8 cellular contexts compared by ENCODE assay signal in the genomic region with DNA sequence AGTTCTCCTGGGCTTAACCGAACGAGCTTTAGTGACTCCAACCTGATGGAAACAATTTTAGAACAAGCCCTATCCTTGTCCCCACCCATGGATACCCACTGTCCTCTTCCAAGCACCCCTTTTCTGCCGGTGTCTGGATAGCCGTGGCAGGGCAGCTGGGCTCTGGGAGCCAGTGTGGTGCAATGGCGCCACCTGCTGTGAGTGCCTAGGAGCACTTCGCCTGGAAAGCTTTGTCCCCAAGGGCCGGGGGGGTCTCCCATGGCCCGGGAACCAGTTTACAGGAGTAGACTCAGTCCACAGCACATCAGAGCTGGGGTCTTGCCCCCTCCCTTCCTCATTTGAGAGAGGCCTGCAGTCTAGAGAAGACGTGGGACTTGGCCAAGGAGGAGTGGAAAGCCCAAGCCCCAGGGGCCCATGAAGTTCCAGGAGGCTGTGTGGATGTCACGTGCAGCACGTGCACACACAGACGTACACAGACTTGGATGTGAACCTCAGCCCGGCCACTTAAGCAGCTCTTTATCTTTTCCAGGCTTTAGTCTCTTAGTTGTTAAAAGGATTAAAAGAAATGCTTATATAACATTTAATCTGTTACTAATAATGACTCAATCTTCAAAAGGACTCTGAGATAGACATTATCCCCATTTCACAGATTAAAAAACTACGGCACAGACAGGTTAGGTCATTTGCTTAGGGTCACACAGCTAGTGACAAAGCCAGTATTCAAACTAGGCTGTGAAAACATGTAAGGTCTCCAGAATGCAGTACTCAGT. TPM values are rescaled to one million over a fixed set of nuclear protein-coding genes. Genes with fewer than 3 reads are reported as not detected.
DNase-seq lines count a peak whose midpoint lies in the region; ATAC-seq and TF ChIP-seq lines count a peak whose summit lies in the region.

No MANE protein-coding gene starts in this region.

- no peak overlapping the region for H3K27ac ChIP-seq in CD4-positive, alpha-beta memory T cell (ENCODE audit: low read depth, low read length)
- peak overlapping the region; percentile 90 for H3K27ac ChIP-seq in smooth muscle cell (ENCODE audit: low read depth)

- peaks cover 29% of the 10 kb centered on the region for H3F3A ChIP-seq in smooth muscle cell (ENCODE audit: low read depth)

- no peak overlapping the region for H3K4me3 Mint-ChIP-seq in CD4-positive, alpha-beta memory T cell

- no peak overlapping the region for H2AFZ ChIP-seq in smooth muscle cell (ENCODE audit: low read depth)

- peaks cover 6 to 47% of the 10 kb centered on the region in 2 donors for H3K36me3 Mint-ChIP-seq in CD4-positive, alpha-beta memory T cell

- H3K4me1 Mint-ChIP-seq in CD4-positive, alpha-beta memory T cell: peaks cover 15 to 37% (median 21%) of the 10 kb centered on the region in 4 donors

- no peak overlapping the region for H3K9ac ChIP-seq in smooth muscle cell (ENCODE audit: low read depth)

- no peak overlapping the region for H3K4me3 ChIP-seq in CD4-positive, alpha-beta memory T cell (ENCODE audit: low read length in 2 of 2)
- H3K4me3 ChIP-seq in smooth muscle cell: no peak overlapping the region

- peak in 4 of 5 donors; percentile 30 to 42 (median 36) for DNase-seq in CD4-positive, alpha-beta memory T cell
- DNase-seq in HT-29 (ENCODE audit: low spot score) (peak; percentile 66), astrocyte of the hippocampus (ENCODE audit: low read depth, low spot score) (peak; percentile 77), hippocampal formation (lab: John Stamatoyannopoulos, UW) (peak; percentile 13 to 63), smooth muscle cell (lab: John Stamatoyannopoulos, UW; ENCODE audit: unreplicated experiment) (no peak)

- H3K27me3 ChIP-seq in CD4-positive, alpha-beta memory T cell (ENCODE audit: insufficient read depth, low read length): no peaks in the 10 kb centered on the region
- H3K27me3 ChIP-seq in smooth muscle cell (ENCODE audit: low read depth): peaks cover 5% of the 10 kb centered on the region

- peaks cover 5% of the 10 kb centered on the region for H3K4me1 ChIP-seq in CD4-positive, alpha-beta memory T cell (ENCODE audit: insufficient read depth, low read length)
- H3K4me1 ChIP-seq in smooth muscle cell (ENCODE audit: low read depth): peaks cover 42% of the 10 kb centered on the region

- no peaks in the 10 kb centered on the region for H3K9me3 ChIP-seq in CD4-positive, alpha-beta memory T cell (ENCODE audit: control insufficient read depth in 1 of 2, low read length in 2 of 2)
- no peaks in the 10 kb centered on the region for H3K9me3 ChIP-seq in smooth muscle cell (replicated peaks; ENCODE audit: low read depth)

- intact Hi-C loops in CD4-positive, alpha-beta memory T cell (cut with micrococcal nuclease): loop anchor here (2.0 to 5.0 kb wide), 2 partner anchors 42 to 326 kb away; partner anchors contain the start of gene CDH22

- CTCF ChIA-PET in CD4-positive, alpha-beta memory T cell (lab: Charles Lee; ENCODE audit: partially characterized antibody): interaction anchor here (0.5 to 2.3 kb wide), 20 partner anchors 9 to 1962 kb away, joined by 3 to 8 read pairs (median 4); partner anchors contain the start of gene ELMO2

- no peaks in the 10 kb centered on the region for H3K9me3 Mint-ChIP-seq in CD4-positive, alpha-beta memory T cell

- no peaks in the 10 kb centered on the region for H3K79me2 ChIP-seq in smooth muscle cell (ENCODE audit: low read depth)

- H3K27me3 Mint-ChIP-seq in CD4-positive, alpha-beta memory T cell: no peaks in the 10 kb centered on the region

- peak; percentile 48 for ATAC-seq in SK-N-SH treated with all-trans-retinoic acid at 6 μM for 48 hours
- no peak for ATAC-seq in GM19452 (IDR thresholded peaks at IDR 0.05; ENCODE audit: unreplicated experiment)
- ATAC-seq in GM19035 (IDR thresholded peaks at IDR 0.05; ENCODE audit: unreplicated experiment): no peak

- peaks cover 14% of the 10 kb centered on the region for H4K20me1 ChIP-seq in smooth muscle cell (ENCODE audit: low read depth)

- H3K4me2 ChIP-seq in smooth muscle cell: peak overlapping the region; percentile 6

- 63% methylated on average over 14 of the region's 14 CpGs for WGBS in smooth muscle cell (ENCODE audit: low lambda C conversion rate)

- H3K27ac Mint-ChIP-seq in CD4-positive, alpha-beta memory T cell: peak overlapping the region in 5 of 7 donors; percentile 9 to 82 (median 46)

- peak; percentile 68 for TF ChIP-seq CTCF in smooth muscle cell (IDR thresholded peaks at IDR 0.05; ENCODE audit: borderline replicate concordance, insufficient read depth, poor library complexity, severe bottlenecking)

- H3K36me3 ChIP-seq in CD4-positive, alpha-beta memory T cell (ENCODE audit: insufficient read depth, low read length): peaks cover 33% of the 10 kb centered on the region
- no peaks in the 10 kb centered on the region for H3K36me3 ChIP-seq in smooth muscle cell (ENCODE audit: low read depth)

- POLR2A ChIA-PET in CD4-positive, alpha-beta memory T cell (lab: Charles Lee; ENCODE audit: partially characterized antibody): interaction anchor here (1.2 to 4.3 kb wide), 6 partner anchors 8 to 217 kb away, joined by 3 to 17 read pairs (median 4); partner anchors contain the start of gene ELMO2

TF ChIP-seq in SK-N-SH treated with all-trans-retinoic acid at 6 μM for 48 hours, 23 proteins besides CTCF, POLR2A, EP300 and RAD21:
- no peak for TF ChIP-seq ESRRG (CRISPR knock-in tag; IDR thresholded peaks at IDR 0.05)
- TF ChIP-seq OSR1 (CRISPR knock-in tag; IDR thresholded peaks at IDR 0.05): no peak
- no peak for TF ChIP-seq SNAI2 (CRISPR knock-in tag; IDR thresholded peaks at IDR 0.05)
- TF ChIP-seq TOX (CRISPR knock-in tag; IDR thresholded peaks at IDR 0.05; ENCODE audit: borderline replicate concordance): no peak
- no peak for TF ChIP-seq RARB (CRISPR knock-in tag; IDR thresholded peaks at IDR 0.05)
- no peak for TF ChIP-seq ZFP30 (CRISPR knock-in tag; IDR thresholded peaks at IDR 0.05)
- TF ChIP-seq, protein P1, sequence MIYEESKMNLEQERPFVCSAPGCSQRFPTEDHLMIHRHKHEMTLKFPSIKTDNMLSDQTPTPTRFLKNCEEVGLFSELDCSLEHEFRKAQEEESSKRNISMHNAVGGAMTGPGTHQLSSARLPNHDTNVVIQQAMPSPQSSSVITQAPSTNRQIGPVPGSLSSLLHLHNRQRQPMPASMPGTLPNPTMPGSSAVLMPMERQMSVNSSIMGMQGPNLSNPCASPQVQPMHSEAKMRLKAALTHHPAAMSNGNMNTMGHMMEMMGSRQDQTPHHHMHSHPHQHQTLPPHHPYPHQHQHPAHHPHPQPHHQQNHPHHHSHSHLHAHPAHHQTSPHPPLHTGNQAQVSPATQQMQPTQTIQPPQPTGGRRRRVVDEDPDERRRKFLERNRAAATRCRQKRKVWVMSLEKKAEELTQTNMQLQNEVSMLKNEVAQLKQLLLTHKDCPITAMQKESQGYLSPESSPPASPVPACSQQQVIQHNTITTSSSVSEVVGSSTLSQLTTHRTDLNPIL (CRISPR knock-in tag; IDR thresholded peaks at IDR 0.05; ENCODE audit: low read depth): no peak
TF ChIP-seq in SK-N-SH treated with all-trans-retinoic acid at 6 μM for 48 hours: peak in this region for 0.

RNA-seq across cellular contexts. Expression of gene CDH22, which starts 40.9 kb away (rescaled TPM):
- not detected for total RNA-seq in CD4-positive, alpha-beta memory T cell
- polyA plus RNA-seq in CD4-positive, alpha-beta memory T cell: not detected
- total RNA-seq in HT-29 (2014; rRNA removed; shearing (Covaris generic)): not detected in 2 replicates
- total RNA-seq in smooth muscle cell: not detected in 2 replicates
- polyA plus RNA-seq in smooth muscle cell: not detected in 2 replicates

RNA-seq across cellular contexts. Expression of gene ELMO2, which starts 57.3 kb away (rescaled TPM):
- total RNA-seq in CD4-positive, alpha-beta memory T cell: 10 to 100 TPM; 65.1 to 70.7 TPM
- polyA plus RNA-seq in CD4-positive, alpha-beta memory T cell: 10 to 100 TPM; 52.5 to 98.9 TPM
- 28.6 and 35.2 TPM in 2 replicates for total RNA-seq in HT-29 (2014; rRNA removed; shearing (Covaris generic))
- total RNA-seq in smooth muscle cell: 24.9 and 43.0 TPM in 2 replicates
- 33.1 and 37.9 TPM in 2 replicates for polyA plus RNA-seq in smooth muscle cell
